Comparison of ENCODE assay signal across 28 cellular contexts in the genomic region with DNA sequence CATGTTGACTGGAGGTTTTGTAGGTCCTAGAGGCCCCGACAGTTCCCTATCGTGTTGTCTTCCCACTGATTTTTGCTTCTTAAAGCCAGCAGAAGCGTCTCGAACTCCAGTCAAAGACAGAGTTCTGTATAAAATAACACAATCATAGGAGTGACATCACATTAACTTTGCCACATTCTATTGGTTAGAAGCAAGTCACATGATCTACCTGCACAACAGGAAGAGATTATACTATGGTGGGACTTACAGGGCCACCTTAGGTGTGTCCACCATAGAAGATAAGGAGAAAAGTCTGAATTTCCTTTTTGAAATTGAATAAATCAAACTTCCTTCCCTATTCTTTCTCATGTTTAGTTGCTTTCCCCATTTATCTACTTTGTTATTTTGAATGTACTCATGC.
"Had no signal": no experiment of that assay in that cellular context is flagged by ENCODE, and none has a peak within 500 bp of the region (broad histone marks: within the 10 kb centered on the region; RNA-seq: fewer than 3 reads in every experiment).

No MANE protein-coding gene starts in this region.

- DNase-seq: kidney glomerular epithelial cell; left cardiac atrium; left lung; lower lobe of right lung; mammary epithelial cell; mesenchymal stem cell; naive thymus-derived CD8-positive, alpha-beta T cell; nucleus accumbens; pancreas; posterior cingulate gyrus; retina; right cardiac atrium; stimulated activated CD4-positive, alpha-beta T cell treated with anti-CD3 and anti-CD28 coated beads, Interleukin-12 subunit alpha, Interleukin-12 subunit beta, amount 100 ng/mL, for 4 hours; stimulated activated CD4-positive, alpha-beta T cell treated with anti-CD3 and anti-CD28 coated beads, Interleukin-15, amount 100 ng/mL, for 24 hours; stimulated activated CD4-positive, alpha-beta T cell treated with anti-CD3 and anti-CD28 coated beads, Interleukin-2, amount 100 ng/mL, for 24 hours; stimulated activated CD4-positive, alpha-beta T cell treated with anti-CD3 and anti-CD28 coated beads, Interleukin-4, amount 100 ng/mL, for 1 hour; stimulated activated naive B cell treated with anti-CD40 and anti-IgM and Interleukin-4, amounts not matched to agents 10 μg/mL and 1 μg/mL and 100 μg/mL, for 72 hours; stimulated activated naive CD8-positive, alpha-beta T cell treated with anti-CD3 and anti-CD28 coated beads, Interleukin-15, Interleukin-2, amounts not matched to agents 100 U/mL and 50 U/mL, for 24 hours; stomach; testis; thyroid gland; transverse colon; upper lobe of left lung had no signal

- H3K4me1 ChIP-seq: left lung, lower lobe of right lung, pancreas, prostate gland, stomach, testis, thyroid gland, transverse colon, upper lobe of left lung, vagina had no signal

- H3K36me3 ChIP-seq: left lung, lower lobe of right lung, pancreas, prostate gland, stomach, thyroid gland, transverse colon, upper lobe of left lung, vagina had no signal

- ATAC-seq: left cardiac atrium; left lung; lower lobe of right lung; naive thymus-derived CD8-positive, alpha-beta T cell; pancreas; right cardiac atrium; sciatic nerve; stimulated activated naive B cell treated with anti-CD40 and anti-IgM and Interleukin-4, amounts not matched to agents 10 μg/mL and 1 μg/mL and 100 μg/mL, for 72 hours; stimulated activated naive CD8-positive, alpha-beta T cell treated with anti-CD3 and anti-CD28 coated beads, Interleukin-15, Interleukin-2, amounts not matched to agents 100 U/mL and 50 U/mL, for 24 hours had no signal

- H3K9me3 ChIP-seq: left lung, lower lobe of right lung, pancreas, prostate gland, stomach, testis, thyroid gland, transverse colon, upper lobe of left lung, vagina had no signal

- H3K4me3 ChIP-seq: left lung, lower lobe of right lung, pancreas, prostate gland, skin epidermis, stomach, testis, thyroid gland, transverse colon, upper lobe of left lung, vagina had no signal

- H3K27me3 ChIP-seq: left lung, pancreas, stomach, testis, thyroid gland, transverse colon, upper lobe of left lung, vagina had no signal

- H3K27ac ChIP-seq: left lung, lower lobe of right lung, pancreas, prostate gland, skin epidermis, stomach, testis, thyroid gland, transverse colon, upper lobe of left lung, vagina had no signal

- FAIRE-seq: keratinocyte, pancreas had no signal
